In the genomic region with DNA sequence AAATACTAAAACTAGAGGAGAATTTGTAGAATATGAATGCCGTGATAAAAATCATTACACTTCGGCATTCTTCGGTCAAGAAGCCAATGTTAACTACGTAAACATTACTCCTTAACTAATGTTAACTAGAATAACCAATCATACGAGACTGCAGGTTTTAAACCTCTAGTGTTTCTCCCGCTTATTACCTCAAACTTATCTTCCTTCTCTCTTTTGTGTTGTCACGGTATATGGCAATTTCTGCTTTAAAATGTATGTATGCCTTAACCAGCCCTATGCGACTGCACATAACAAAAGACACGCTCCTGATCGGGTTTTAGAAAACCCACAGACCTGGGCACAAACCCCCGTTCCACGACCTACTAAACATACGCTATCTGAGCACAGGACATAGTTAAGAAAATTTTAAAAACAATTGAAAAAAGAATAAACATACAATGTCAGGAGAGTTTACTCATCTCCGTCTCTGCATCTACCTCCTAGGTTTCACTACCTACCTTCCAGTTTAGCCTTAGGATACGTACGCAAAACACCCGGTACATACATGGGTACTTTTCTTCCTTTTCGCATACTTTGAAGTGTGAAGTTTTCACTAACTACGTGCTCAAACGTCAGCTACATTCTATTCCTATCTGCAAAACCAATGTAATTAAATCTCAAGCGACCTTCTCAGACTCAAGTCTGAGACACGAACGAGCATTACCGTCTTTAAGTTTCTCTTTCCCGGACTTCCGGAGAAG, we compare ENCODE assay signal across 8 cellular contexts. TPM values are rescaled to one million over a fixed set of nuclear protein-coding genes. Genes with fewer than 3 reads are reported as not detected.
DNase-seq lines count a peak whose midpoint lies in the region; ATAC-seq, FAIRE-seq and TF ChIP-seq lines count a peak whose summit lies in the region.

No MANE protein-coding gene starts in this region.

- peak overlapping the region; percentile 96 for H3K4me2 ChIP-seq in HepG2 (ENCODE audit: low read depth, low read length)

- TF ChIP-seq EP300 in HepG2 (IDR thresholded peaks at IDR 0.05; ENCODE audit: low read depth in 2 of 2, low read length in 2 of 2) (no peak), HepG2 (CRISPR knock-in tag; IDR thresholded peaks at IDR 0.05; ENCODE audit: borderline replicate concordance) (no peak)

- intact Hi-C loops in ascending aorta (cut with DNase I): loop anchor here (5.0 kb wide), 2 partner anchors 76 to 1309 kb away; a partner anchor contains a TSS
- intact Hi-C loops in HepG2 (cut with micrococcal nuclease; ENCODE audit: unreplicated experiment): loop anchor here (5.0 kb wide), 1 partner anchor 284 kb away; a partner anchor contains a TSS
- intact Hi-C loops in thyroid gland (cut with DNase I): loop anchor here (5.0 to 10.0 kb wide), 2 partner anchors 64 to 194 kb away; a partner anchor contains a TSS

- no peak for TF ChIP-seq RAD21 in HepG2 (CRISPR knock-in tag; IDR thresholded peaks at IDR 0.05)

- H3K36me3 ChIP-seq in ascending aorta (peaks cover 21% of the 10 kb centered on the region in 2 donors), HepG2 (replicated peaks in 1 of 2; ENCODE audit: control insufficient read depth in 1 of 2, insufficient read depth in 2 of 2, low read length in 2 of 2) (peaks cover 8 to 29% of the 10 kb centered on the region in 2 experiments), thyroid gland (peaks cover 8 to 13% of the 10 kb centered on the region in 2 donors)

- ATAC-seq in HepG2: no peak

- BruUV-seq in HepG2 (replicated peaks; lab: Mats Ljungman, UMichigan): no TSS peak

- peak overlapping the region; percentile 99 for H3K9ac ChIP-seq in HepG2 (ENCODE audit: insufficient read depth, low read depth, low read length)

- no peak for TF ChIP-seq POLR2A in HepG2 (IDR thresholded peaks at IDR 0.05; ENCODE audit: insufficient read depth in 1 of 2, low read depth in 2 of 2, low read length in 2 of 2)
- no peak for TF ChIP-seq POLR2A in thyroid gland (IDR thresholded peaks at IDR 0.05)

- H3K79me2 ChIP-seq in HepG2 (ENCODE audit: insufficient read depth, low read length): peaks cover 60% of the 10 kb centered on the region

- in situ Hi-C loops in HepG2 (cut with HindIII; ENCODE audit: extremely low pct_ligation_motif_present, low pct_unique_long_range_greater_than_20kb): loop anchor here (5.0 kb wide), 2 partner anchors 61 to 194 kb away; a partner anchor contains a TSS

- H3K27ac ChIP-seq in ascending aorta (peak overlapping the region; percentile 99), HepG2 (ENCODE audit: extremely low read length, insufficient read depth, low read length) (peak overlapping the region; percentile 98), thyroid gland (peak overlapping the region; percentile 95 to 100 (median 99))

- no peak overlapping the region for H2AFZ ChIP-seq in HepG2 (ENCODE audit: low read length)

- CTCF ChIA-PET in HepG2 (lab: Yijun Ruan, JAX; ENCODE audit: low intra/inter-chr PET ratio, low total read pairs): no interaction called here

- FAIRE-seq in HepG2 (lab: Jason Lieb, UNC): no peak

- H3K9me3 ChIP-seq in ascending aorta: no peaks in the 10 kb centered on the region
- H3K9me3 ChIP-seq in HepG2 (ENCODE audit: low read length): no peaks in the 10 kb centered on the region
- H3K9me3 ChIP-seq in thyroid gland: no peaks in the 10 kb centered on the region

- under 1% methylated on average over 26 of the region's 26 CpGs for WGBS in HepG2 (ENCODE audit: low lambda C conversion rate)
- WGBS in thyroid gland, 2 donors: 1% methylated on average over 26 of the region's 26 CpGs

- POLR2A ChIA-PET in HepG2 (lab: Yijun Ruan, JAX): interaction anchor here (1.6 to 3.9 kb wide), 4 partner anchors 11 to 85 kb away, joined by 4 to 29 read pairs (median 8); a partner anchor contains a TSS

- no peak for TF ChIP-seq CTCF in ascending aorta (IDR thresholded peaks at IDR 0.05)
- TF ChIP-seq CTCF in HepG2 (CRISPR knock-in tag; IDR thresholded peaks at IDR 0.05): no peak
- TF ChIP-seq CTCF in thyroid gland (IDR thresholded peaks at IDR 0.05): no peak

- H3K27me3 ChIP-seq in ascending aorta (no peaks in the 10 kb centered on the region), HepG2 (ENCODE audit: control insufficient read depth in 1 of 2, insufficient read depth in 2 of 2, low read length in 2 of 2) (no peaks in the 10 kb centered on the region; a peak in 1 of 5 replicates), thyroid gland (no peaks in the 10 kb centered on the region)

- DNase-seq in SKM-1 treated with dmso at 0.1 percent for 144 hours (lab: John Stamatoyannopoulos, UW; ENCODE audit: unreplicated experiment) (peak; percentile 50), SKM-1 (lab: John Stamatoyannopoulos, UW; ENCODE audit: unreplicated experiment) (no peak), MV-4-11 (lab: John Stamatoyannopoulos, UW) (peak; percentile 30), ascending aorta (ENCODE audit: low spot score in 2 of 2) (no peak), HepG2 (ENCODE audit: low spot score) (no peak), thyroid gland (no peak), NCI-H1694 treated with DMSO at 0.1 percent for 48 hours (lab: John Stamatoyannopoulos, UW) (no peak), NCI-H226 (no peak)

- peak overlapping the region; percentile 84 to 95 for H3K4me3 ChIP-seq in ascending aorta
- peak overlapping the region; percentile 95 to 99 (median 99) for H3K4me3 ChIP-seq in HepG2 (replicated peaks in 1 of 3; ENCODE audit: insufficient read depth in 1 of 3, low read depth in 2 of 3, low read length in 3 of 3)
- H3K4me3 ChIP-seq in thyroid gland (replicated peaks in 1 of 3): peak overlapping the region; percentile 16 to 99 (median 98)

- H4K20me1 ChIP-seq in HepG2 (ENCODE audit: insufficient read depth, low read length): peaks cover 45% of the 10 kb centered on the region

- peaks cover 0 to 17% of the 10 kb centered on the region in 2 donors for H3K4me1 ChIP-seq in ascending aorta
- H3K4me1 ChIP-seq in HepG2 (ENCODE audit: insufficient read depth, low read length): peaks cover 38% of the 10 kb centered on the region
- peaks cover 27 to 31% of the 10 kb centered on the region in 2 donors for H3K4me1 ChIP-seq in thyroid gland

RNA-seq across cellular contexts. Expression of a gene that starts 1.1 kb away (rescaled TPM):
- 101 TPM for total RNA-seq in ascending aorta
- total RNA-seq in HepG2 (2016; rRNA removed; fragmentation: Illumina TruSeq; extraction: Trizol): 148 and 222 TPM in 2 replicates
- 22.2 and 25.0 TPM in 2 replicates for total RNA-seq in HepG2 (2016; cell fraction: cytosol; rRNA removed; fragmentation: Illumina TruSeq; extraction: Trizol; ENCODE audit: low read depth)
- total RNA-seq in HepG2 (2016; cell fraction: insoluble cytoplasmic fraction; rRNA removed; fragmentation: Illumina TruSeq; extraction: Trizol): 152 and 227 TPM in 2 replicates
- 57.9 and 68.8 TPM in 2 replicates for total RNA-seq in HepG2 (2016; cell fraction: membrane; rRNA removed; fragmentation: Illumina TruSeq; extraction: Trizol)
- total RNA-seq in HepG2 (2016; cell fraction: nucleus; rRNA removed; fragmentation: Illumina TruSeq; extraction: Trizol): 217 and 244 TPM in 2 replicates
- polyA plus RNA-seq in HepG2 (2011; rRNA removed): 257 and 293 TPM in 2 replicates
- 113 and 156 TPM in 2 replicates for polyA plus RNA-seq in HepG2 (2011; cell fraction: cytosol; rRNA removed)
- polyA plus RNA-seq in HepG2 (2011; cell fraction: nucleus; rRNA removed): 72.2 and 82.4 TPM in 2 replicates
- 167 and 201 TPM in 2 replicates for polyA plus RNA-seq in HepG2 (2012)
- 20.0 and 22.1 TPM in 2 replicates for polyA plus RNA-seq in HepG2 (2016; cell fraction: cytosol; fragmentation: Illumina TruSeq; extraction: Trizol; ENCODE audit: low read depth)
- polyA plus RNA-seq in HepG2 (2016; cell fraction: insoluble cytoplasmic fraction; fragmentation: Illumina TruSeq; extraction: Trizol; ENCODE audit: low read depth): 148 and 155 TPM in 2 replicates
- polyA plus RNA-seq in HepG2 (2016; cell fraction: membrane; fragmentation: Illumina TruSeq; extraction: Trizol; ENCODE audit: low read depth): 45.6 and 50.4 TPM in 2 replicates
- polyA plus RNA-seq in HepG2 (2016; cell fraction: nucleus; fragmentation: Illumina TruSeq; extraction: Trizol; ENCODE audit: insufficient read depth, low read depth): 320 and 334 TPM in 2 replicates
- 273 and 666 TPM in 2 replicates for polyA minus RNA-seq in HepG2 (2011; rRNA and poly(A)+ RNA removed; ENCODE audit: low replicate concordance)
- polyA minus RNA-seq in HepG2 (2011; cell fraction: cytosol; rRNA and poly(A)+ RNA removed): 269 and 278 TPM in 2 replicates
- polyA minus RNA-seq in HepG2 (2011; cell fraction: nucleus; rRNA and poly(A)+ RNA removed): 158 and 165 TPM in 2 replicates
- total RNA-seq in thyroid gland: 100 to 1,000 TPM; 284 to 415 (median 340) TPM

RNA-seq across cellular contexts. Expression of a gene that starts 59.3 kb away (rescaled TPM):
- total RNA-seq in ascending aorta: 0.11 TPM
- total RNA-seq in HepG2 (2016; rRNA removed; fragmentation: Illumina TruSeq; extraction: Trizol): 0.22 TPM in 1 of 2 replicates, not detected in the other
- not detected in 2 replicates for total RNA-seq in HepG2 (2016; cell fraction: cytosol; rRNA removed; fragmentation: Illumina TruSeq; extraction: Trizol; ENCODE audit: low read depth)
- total RNA-seq in HepG2 (2016; cell fraction: insoluble cytoplasmic fraction; rRNA removed; fragmentation: Illumina TruSeq; extraction: Trizol): 0.16 and 0.48 TPM in 2 replicates
- 0.19 TPM in 1 of 2 replicates, not detected in the other for total RNA-seq in HepG2 (2016; cell fraction: membrane; rRNA removed; fragmentation: Illumina TruSeq; extraction: Trizol)
- not detected in 2 replicates for total RNA-seq in HepG2 (2016; cell fraction: nucleus; rRNA removed; fragmentation: Illumina TruSeq; extraction: Trizol)
- 0.01 and 0.46 TPM in 2 replicates for polyA plus RNA-seq in HepG2 (2011; rRNA removed)
- polyA plus RNA-seq in HepG2 (2011; cell fraction: cytosol; rRNA removed): 0.05 and 0.12 TPM in 2 replicates
- not detected in 2 replicates for polyA plus RNA-seq in HepG2 (2011; cell fraction: nucleus; rRNA removed)
- polyA plus RNA-seq in HepG2 (2012): 0.11 TPM in 1 of 2 replicates, not detected in the other
- polyA plus RNA-seq in HepG2 (2016; cell fraction: cytosol; fragmentation: Illumina TruSeq; extraction: Trizol; ENCODE audit: low read depth): 0.31 TPM in 1 of 2 replicates, not detected in the other
- polyA plus RNA-seq in HepG2 (2016; cell fraction: insoluble cytoplasmic fraction; fragmentation: Illumina TruSeq; extraction: Trizol; ENCODE audit: low read depth): not detected in 2 replicates
- polyA plus RNA-seq in HepG2 (2016; cell fraction: membrane; fragmentation: Illumina TruSeq; extraction: Trizol; ENCODE audit: low read depth): 0.13 TPM in 1 of 2 replicates, not detected in the other
- polyA plus RNA-seq in HepG2 (2016; cell fraction: nucleus; fragmentation: Illumina TruSeq; extraction: Trizol; ENCODE audit: insufficient read depth, low read depth): not detected in 2 replicates
- 0.87 TPM in 1 of 2 replicates, not detected in the other for polyA minus RNA-seq in HepG2 (2011; rRNA and poly(A)+ RNA removed; ENCODE audit: low replicate concordance)
- polyA minus RNA-seq in HepG2 (2011; cell fraction: cytosol; rRNA and poly(A)+ RNA removed): not detected in 2 replicates
- not detected in 2 replicates for polyA minus RNA-seq in HepG2 (2011; cell fraction: nucleus; rRNA and poly(A)+ RNA removed)
- total RNA-seq in thyroid gland: 10 to 100 TPM; 20.1 to 31.2 (median 27.0) TPM

RNA-seq across cellular contexts. Expression of a gene that starts 59.3 kb away (rescaled TPM):
- 14.2 TPM for total RNA-seq in ascending aorta
- total RNA-seq in HepG2 (2016; rRNA removed; fragmentation: Illumina TruSeq; extraction: Trizol): 6.7 and 10.6 TPM in 2 replicates
- total RNA-seq in HepG2 (2016; cell fraction: cytosol; rRNA removed; fragmentation: Illumina TruSeq; extraction: Trizol; ENCODE audit: low read depth): 4.6 and 5.2 TPM in 2 replicates
- total RNA-seq in HepG2 (2016; cell fraction: insoluble cytoplasmic fraction; rRNA removed; fragmentation: Illumina TruSeq; extraction: Trizol): 7.4 and 12.3 TPM in 2 replicates
- 8.5 and 8.7 TPM in 2 replicates for total RNA-seq in HepG2 (2016; cell fraction: membrane; rRNA removed; fragmentation: Illumina TruSeq; extraction: Trizol)
- 12.1 and 13.9 TPM in 2 replicates for total RNA-seq in HepG2 (2016; cell fraction: nucleus; rRNA removed; fragmentation: Illumina TruSeq; extraction: Trizol)
- polyA plus RNA-seq in HepG2 (2011; rRNA removed): 5.9 and 6.9 TPM in 2 replicates
- polyA plus RNA-seq in HepG2 (2011; cell fraction: cytosol; rRNA removed): 5.0 and 5.8 TPM in 2 replicates
- 15.0 and 17.9 TPM in 2 replicates for polyA plus RNA-seq in HepG2 (2011; cell fraction: nucleus; rRNA removed)
- polyA plus RNA-seq in HepG2 (2012): 2.4 and 4.1 TPM in 2 replicates
- 5.7 and 6.5 TPM in 2 replicates for polyA plus RNA-seq in HepG2 (2016; cell fraction: cytosol; fragmentation: Illumina TruSeq; extraction: Trizol; ENCODE audit: low read depth)
- 7.1 and 7.3 TPM in 2 replicates for polyA plus RNA-seq in HepG2 (2016; cell fraction: insoluble cytoplasmic fraction; fragmentation: Illumina TruSeq; extraction: Trizol; ENCODE audit: low read depth)
- 5.9 and 8.0 TPM in 2 replicates for polyA plus RNA-seq in HepG2 (2016; cell fraction: membrane; fragmentation: Illumina TruSeq; extraction: Trizol; ENCODE audit: low read depth)
- 13.1 and 18.5 TPM in 2 replicates for polyA plus RNA-seq in HepG2 (2016; cell fraction: nucleus; fragmentation: Illumina TruSeq; extraction: Trizol; ENCODE audit: insufficient read depth, low read depth)
- polyA minus RNA-seq in HepG2 (2011; rRNA and poly(A)+ RNA removed; ENCODE audit: low replicate concordance): 8.7 and 50.0 TPM in 2 replicates
- 1.8 and 3.3 TPM in 2 replicates for polyA minus RNA-seq in HepG2 (2011; cell fraction: cytosol; rRNA and poly(A)+ RNA removed)
- 15.7 and 21.8 TPM in 2 replicates for polyA minus RNA-seq in HepG2 (2011; cell fraction: nucleus; rRNA and poly(A)+ RNA removed)
- 10 to 100 TPM; 11.2 to 60.9 (median 17.8) TPM for total RNA-seq in thyroid gland

Comparison
In these comparisons a context has a peak if more than half of its experiments do, and no peak if none do; other contexts are left out.
1. DNase-seq: peak in SKM-1 treated with dmso at 0.1 percent for 144 hours (single experiment) and MV-4-11 (single experiment); none in SKM-1 (single experiment), ascending aorta (0 of 2), HepG2 (single experiment), thyroid gland (0 of 2), NCI-H1694 treated with DMSO at 0.1 percent for 48 hours (single experiment) and NCI-H226 (single experiment).
2. RNA of a gene that starts 59.3 kb away (total RNA-seq): 20.1 to 31.2 TPM in thyroid gland; 0.16 to 0.48 TPM in HepG2 and 0.11 TPM in ascending aorta (single experiment); every median in the first group is over 10 times any median in the second.
3. Peak in every context shown above with its lines, with median percentiles within 50 percentile points of each other: H3K27ac ChIP-seq and H3K4me3 ChIP-seq.